23 cellular contexts compared by ENCODE assay signal in the genomic region with DNA sequence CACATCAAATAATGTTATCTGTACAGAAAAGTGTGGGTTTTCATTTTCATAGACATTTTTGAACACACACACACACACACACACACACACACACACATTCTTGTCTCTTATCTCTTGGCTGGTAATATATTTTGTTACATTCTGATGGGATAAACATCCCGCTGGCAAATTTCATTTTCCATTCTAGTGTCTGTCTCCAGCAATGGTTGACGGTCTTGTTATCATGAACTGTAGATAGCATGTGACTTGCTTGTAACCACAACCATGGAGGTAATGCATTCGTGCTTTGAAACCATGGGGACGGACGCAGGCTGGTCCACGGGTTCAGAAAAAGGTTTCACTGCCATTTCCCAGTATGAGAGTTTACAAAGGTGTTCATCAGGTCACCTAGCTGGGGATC.
A peak's percentile ranks its signal among the peaks of the same experiment; 100 is the strongest.
DNase-seq lines count a peak whose midpoint lies in the region; ATAC-seq, FAIRE-seq and TF ChIP-seq lines count a peak whose summit lies in the region.
"Had no signal": no experiment of that assay in that cellular context is flagged by ENCODE, and none has a peak within 500 bp of the region (broad histone marks: within the 10 kb centered on the region; RNA-seq: fewer than 3 reads in every experiment).

No MANE protein-coding gene starts in this region.

- peak in 7 of 8 donors; percentile 14 to 70 (median 44) for ATAC-seq in heart right ventricle
- ATAC-seq in naive thymus-derived CD8-positive, alpha-beta T cell, result no peak
- ATAC-seq: PC-3 had no signal

- H2AFZ ChIP-seq in SK-N-SH (ENCODE audit: low read depth) (no peak overlapping the region), endothelial cell of umbilical vein (ENCODE audit: low read depth, low read length) (peak overlapping the region; percentile 9), neural progenitor cell (replicated peaks) (peak overlapping the region; percentile 57)

- WGBS in heart right ventricle, 2 donors, result 32 to 39% methylated on average over 6 of the region's 6 CpGs
- WGBS in SK-N-SH (ENCODE audit: low lambda C conversion rate), result 76% methylated on average over 6 of the region's 6 CpGs

- H3K9ac ChIP-seq in SK-N-SH, result no peak overlapping the region
- H3K9ac ChIP-seq in endothelial cell of umbilical vein (replicated peaks; ENCODE audit: extremely low read depth, insufficient read depth, low read length), result no peak overlapping the region
- no peak overlapping the region for H3K9ac ChIP-seq in neural progenitor cell
- H3K9ac ChIP-seq: KMS-11 had no signal

- no peaks in the 10 kb centered on the region for H3K36me3 Mint-ChIP-seq in neural progenitor cell
- H3K36me3 Mint-ChIP-seq in naive thymus-derived CD8-positive, alpha-beta T cell, result no peaks in the 10 kb centered on the region

- no peak for TF ChIP-seq RAD21 in SK-N-SH (IDR thresholded peaks at IDR 0.05; ENCODE audit: low read length)

- H3K9me3 ChIP-seq in heart right ventricle (no peaks in the 10 kb centered on the region), right atrium auricular region (no peaks in the 10 kb centered on the region), SK-N-SH (no peaks in the 10 kb centered on the region), endothelial cell of umbilical vein (replicated peaks; ENCODE audit: control insufficient read depth, insufficient read depth, low read length) (no peaks in the 10 kb centered on the region), neural progenitor cell (ENCODE audit: low read depth) (no peaks in the 10 kb centered on the region)

- dilution Hi-C loops in endothelial cell of umbilical vein (cut with MboI; ENCODE audit: extremely low pct_ligation_motif_present, low sequenced_read_pairs), result no loop called here

- peaks cover 3% of the 10 kb centered on the region for H3K4me1 Mint-ChIP-seq in neural progenitor cell
- H3K4me1 Mint-ChIP-seq in naive thymus-derived CD8-positive, alpha-beta T cell, result no peaks in the 10 kb centered on the region
- H3K4me1 Mint-ChIP-seq: B cell had no signal

- no peaks in the 10 kb centered on the region for H3K9me2 ChIP-seq in SK-N-SH

- no peaks in the 10 kb centered on the region for H3K79me2 ChIP-seq in SK-N-SH (ENCODE audit: insufficient read depth)
- no peaks in the 10 kb centered on the region for H3K79me2 ChIP-seq in endothelial cell of umbilical vein (ENCODE audit: control insufficient read depth, insufficient read depth, low read length)
- no peaks in the 10 kb centered on the region for H3K79me2 ChIP-seq in neural progenitor cell (ENCODE audit: low read depth)

- H3K4me3 ChIP-seq in heart right ventricle (no peak overlapping the region), right atrium auricular region (no peak overlapping the region), SK-N-SH (ENCODE audit: low read depth in 2 of 2, low read length in 1 of 2) (no peak overlapping the region), endothelial cell of umbilical vein (replicated peaks in 1 of 3; ENCODE audit: insufficient read depth in 1 of 3, low read depth in 1 of 3, low read length in 3 of 3) (no peak overlapping the region), neural progenitor cell (no peak overlapping the region)

- H3K9me3 Mint-ChIP-seq in neural progenitor cell, result no peaks in the 10 kb centered on the region
- no peaks in the 10 kb centered on the region for H3K9me3 Mint-ChIP-seq in naive thymus-derived CD8-positive, alpha-beta T cell

- no peaks in the 10 kb centered on the region for H3K27me3 ChIP-seq in heart right ventricle
- no peaks in the 10 kb centered on the region for H3K27me3 ChIP-seq in right atrium auricular region
- no peaks in the 10 kb centered on the region for H3K27me3 ChIP-seq in SK-N-SH (ENCODE audit: insufficient read depth)
- H3K27me3 ChIP-seq in endothelial cell of umbilical vein (ENCODE audit: control insufficient read depth in 2 of 2, insufficient read depth in 2 of 2, low read length in 2 of 2), result no peaks in the 10 kb centered on the region
- no peaks in the 10 kb centered on the region for H3K27me3 ChIP-seq in neural progenitor cell

- intact Hi-C loops in heart right ventricle (cut with DNase I), result no loop called here
- intact Hi-C loops in endothelial cell of umbilical vein (cut with micrococcal nuclease), result no loop called here

- H3K9me1 ChIP-seq in endothelial cell of umbilical vein (replicated peaks; ENCODE audit: control insufficient read depth, extremely low read depth, insufficient read depth, low read length), result no peaks in the 10 kb centered on the region

- TF ChIP-seq CTCF in heart right ventricle (IDR thresholded peaks at IDR 0.05) (no peak), right atrium auricular region (IDR thresholded peaks at IDR 0.05) (no peak), SK-N-SH (IDR thresholded peaks at IDR 0.05) (no peak), endothelial cell of umbilical vein (IDR thresholded peaks at IDR 0.05; ENCODE audit: extremely low read depth in 1 of 2, insufficient read depth in 1 of 2, low read depth in 1 of 2, low read length in 2 of 2) (no peak), neural progenitor cell (IDR thresholded peaks at IDR 0.05) (no peak)

- H3K27me3 Mint-ChIP-seq in neural progenitor cell (ENCODE audit: insufficient read depth, low read depth), result no peaks in the 10 kb centered on the region
- peaks cover 0 to 16% (median 7%) of the 10 kb centered on the region in 5 donors for H3K27me3 Mint-ChIP-seq in naive thymus-derived CD8-positive, alpha-beta T cell

- CTCF ChIA-PET in SK-N-SH (lab: Yijun Ruan, JAX) (interaction anchor here (1.0 kb wide), 1 partner anchor 44 kb away, joined by 5 read pairs; no protein-coding TSS in a partner anchor), endothelial cell of umbilical vein (lab: Charles Lee) (interaction anchor here (1.0 kb wide), 1 partner anchor 45 kb away, joined by 3 read pairs; no protein-coding TSS in a partner anchor)

- BruUV-seq in endothelial cell of umbilical vein (replicated peaks; lab: Mats Ljungman, UMichigan), result no TSS peak

- H3K36me3 ChIP-seq in heart right ventricle (no peaks in the 10 kb centered on the region), right atrium auricular region (no peaks in the 10 kb centered on the region), SK-N-SH (replicated peaks in 1 of 2; ENCODE audit: control insufficient read depth in 1 of 2, insufficient read depth in 2 of 2, low read length in 1 of 2) (no peaks in the 10 kb centered on the region), endothelial cell of umbilical vein (ENCODE audit: control insufficient read depth in 2 of 2, extremely low read depth in 1 of 2, insufficient read depth in 2 of 2, low read length in 2 of 2) (no peaks in the 10 kb centered on the region), neural progenitor cell (no peaks in the 10 kb centered on the region)

- POLR2A ChIA-PET in SK-N-SH (lab: Yijun Ruan, JAX), result no interaction called here
- POLR2A ChIA-PET in endothelial cell of umbilical vein (lab: Charles Lee), result no interaction called here
- POLR2A ChIA-PET in naive thymus-derived CD8-positive, alpha-beta T cell (lab: Charles Lee), result no interaction called here

- TF ChIP-seq POLR2A in endothelial cell of umbilical vein (IDR thresholded peaks at IDR 0.05; ENCODE audit: low read depth, low read length), result no peak

- no peaks in the 10 kb centered on the region for H4K20me1 ChIP-seq in SK-N-SH (ENCODE audit: insufficient read depth)
- no peaks in the 10 kb centered on the region for H4K20me1 ChIP-seq in endothelial cell of umbilical vein (replicated peaks; ENCODE audit: control insufficient read depth, extremely low read depth, insufficient read depth, low read length)
- no peaks in the 10 kb centered on the region for H4K20me1 ChIP-seq in neural progenitor cell (ENCODE audit: low read depth)

- DNase-seq in heart right ventricle (no peak), right atrium auricular region (ENCODE audit: low spot score) (no peak), SK-N-SH (peak; percentile 9), endothelial cell of umbilical vein (ENCODE audit: low read depth, low spot score) (peak; percentile 11), neural progenitor cell (ENCODE audit: low spot score) (no peak), NOMO-1 treated with DMSO at 0.1 percent for 48 hours (lab: John Stamatoyannopoulos, UW; ENCODE audit: unreplicated experiment) (no peak)
- no peak for DNase-seq in naive thymus-derived CD8-positive, alpha-beta T cell
- DNase-seq in NK-92 treated with Interleukin-12 subunit alpha and Interleukin-12 subunit beta, amount 100 ng/mL, for 24 hours (lab: John Stamatoyannopoulos, UW), result no peak
- DNase-seq: DMS53, GDM1, NCI-H1092 treated with DMSO at 0.1 percent for 48 hours, NCI-H1436 treated with DMSO at 0.1 percent for 48 hours, NCI-H1930, NCI-H510A, PC-3, RPMI8226, SHP77 treated with DMSO at 0.1 percent for 48 hours had no signal

- no peak overlapping the region for H3K27ac ChIP-seq in heart right ventricle
- no peak overlapping the region for H3K27ac ChIP-seq in right atrium auricular region
- H3K27ac ChIP-seq in SK-N-SH (ENCODE audit: low read depth in 2 of 2, low read length in 1 of 2), result no peak overlapping the region; a peak in 1 of 4 replicates
- H3K27ac ChIP-seq in endothelial cell of umbilical vein (ENCODE audit: insufficient read depth, low read depth, low read length), result no peak overlapping the region
- no peak overlapping the region for H3K27ac ChIP-seq in neural progenitor cell
- H3K27ac ChIP-seq: KMS-11 had no signal

- H3K4me1 ChIP-seq in heart right ventricle (peaks cover 0 to 26% (median 0%) of the 10 kb centered on the region in 9 donors), right atrium auricular region (peaks cover 0 to 4% of the 10 kb centered on the region in 2 donors), SK-N-SH (ENCODE audit: control insufficient read depth in 1 of 2, insufficient read depth in 2 of 2, low read depth in 1 of 2, low read length in 1 of 2) (peaks cover 7 to 11% of the 10 kb centered on the region in 2 experiments; a peak in 3 of 4 replicates), endothelial cell of umbilical vein (ENCODE audit: control insufficient read depth, extremely low read depth, insufficient read depth, low read length) (peaks cover 17% of the 10 kb centered on the region), neural progenitor cell (peaks cover 28% of the 10 kb centered on the region)

- TF ChIP-seq EP300 in SK-N-SH (IDR thresholded peaks at IDR 0.05; ENCODE audit: borderline replicate concordance in 1 of 2, low read depth in 1 of 2, low read length in 1 of 2), result no peak

- no peak for FAIRE-seq in endothelial cell of umbilical vein (lab: Jason Lieb, UNC)
- FAIRE-seq: A204.1, D721Med, GM18507, H1 had no signal

- H3F3A ChIP-seq in SK-N-SH (replicated peaks; ENCODE audit: insufficient read depth) (no peaks in the 10 kb centered on the region), neural progenitor cell (ENCODE audit: low read depth) (no peaks in the 10 kb centered on the region)

- no peak overlapping the region for H3K4me3 Mint-ChIP-seq in neural progenitor cell
- no peak overlapping the region for H3K4me3 Mint-ChIP-seq in naive thymus-derived CD8-positive, alpha-beta T cell
- H3K4me3 Mint-ChIP-seq: B cell had no signal

- H3K27ac Mint-ChIP-seq in neural progenitor cell, result no peak overlapping the region
- H3K27ac Mint-ChIP-seq in naive thymus-derived CD8-positive, alpha-beta T cell, result no peak overlapping the region
- H3K27ac Mint-ChIP-seq: B cell had no signal

- H3K4me2 ChIP-seq in SK-N-SH (no peak overlapping the region), endothelial cell of umbilical vein (ENCODE audit: insufficient read depth, low read length) (no peak overlapping the region), neural progenitor cell (no peak overlapping the region)
- H3K4me2 ChIP-seq: KMS-11 had no signal

TF ChIP-seq in endothelial cell of umbilical vein, 7 proteins besides CTCF, POLR2A, EP300 and RAD21 (continues in another document):
- TF ChIP-seq FOS (IDR thresholded peaks at IDR 0.05; ENCODE audit: borderline replicate concordance, insufficient read depth, low read length), result no peak

Comparison
In these comparisons a context has a peak if more than half of its experiments do, and no peak if none do; other contexts are left out.
1. ATAC-seq: peak in heart right ventricle (7 of 8); none in naive thymus-derived CD8-positive, alpha-beta T cell (0 of 2).
2. DNase-seq: peak in SK-N-SH (single experiment) and endothelial cell of umbilical vein (single experiment); none in heart right ventricle (0 of 2), right atrium auricular region (single experiment), neural progenitor cell (single experiment), NOMO-1 treated with DMSO at 0.1 percent for 48 hours (single experiment), naive thymus-derived CD8-positive, alpha-beta T cell (0 of 10) and NK-92 treated with Interleukin-12 subunit alpha and Interleukin-12 subunit beta, amount 100 ng/mL, for 24 hours (single experiment).